ENCODE assay signal across 14 cellular contexts in the genomic region with DNA sequence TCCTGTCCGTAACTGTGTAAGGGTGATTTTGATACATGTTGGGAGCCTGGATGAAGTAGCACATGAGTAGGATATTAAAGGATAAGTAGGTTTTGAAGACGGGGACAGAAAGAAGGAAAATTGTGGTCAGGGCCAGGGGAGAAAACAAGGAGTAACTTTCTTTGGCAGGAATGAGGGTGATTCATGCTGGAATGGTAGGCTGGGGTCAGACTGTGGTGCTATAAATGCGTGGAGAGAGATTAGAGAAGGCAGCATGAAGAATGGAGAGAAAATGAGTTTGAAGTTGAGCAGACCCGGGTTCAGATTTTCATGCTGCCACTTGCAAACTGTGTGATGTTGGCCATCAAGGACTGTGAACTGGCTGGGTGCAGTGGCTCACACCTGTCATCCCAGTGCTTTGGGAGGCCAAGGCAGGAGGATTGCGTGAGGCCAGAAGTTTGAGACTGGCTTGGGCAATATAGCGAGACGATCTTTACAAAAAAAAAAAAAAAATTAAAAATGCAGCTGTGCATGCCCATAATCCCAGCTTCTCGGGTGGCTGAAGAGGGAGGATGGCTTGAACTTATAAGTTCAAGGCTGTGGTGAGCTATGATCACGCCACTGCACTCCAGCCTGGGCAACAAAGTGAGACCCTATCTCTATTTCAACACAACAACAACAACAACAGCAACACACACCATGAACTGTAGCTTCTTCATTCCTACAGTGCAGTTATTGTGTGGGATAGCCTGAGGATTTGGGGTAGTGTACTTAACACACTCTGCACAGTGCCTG. TPM values are rescaled to one million over a fixed set of nuclear protein-coding genes. Genes with fewer than 3 reads are reported as not detected.
DNase-seq lines count a peak whose midpoint lies in the region; ATAC-seq lines count a peak whose summit lies in the region.
"Had no signal": no experiment of that assay in that cellular context is flagged by ENCODE, and none has a peak within 500 bp of the region (broad histone marks: within the 10 kb centered on the region; RNA-seq: fewer than 3 reads in every experiment).

No MANE protein-coding gene starts in this region.

- DNase-seq in MV-4-11 (lab: John Stamatoyannopoulos, UW) (peak; percentile 73), lung microvascular endothelial cell (ENCODE audit: low read depth in 2 of 2) (peak; percentile 40 to 67), GF-D8 (lab: John Stamatoyannopoulos, UW) (no peak), T1000 (lab: John Stamatoyannopoulos, UW) (no peak)
- no peak for DNase-seq in activated CD4-positive, alpha-beta T cell treated with anti-CD3 and anti-CD28 coated beads, Interleukin-2, amount 50 U/mL, for 1 hour
- DNase-seq: head of caudate nucleus; naive thymus-derived CD4-positive, alpha-beta T cell; NCI-H526; SW 1271 had no signal

- H3K36me3 ChIP-seq in subcutaneous abdominal adipose tissue (ENCODE audit: control insufficient read depth in 5 of 5, insufficient read depth in 5 of 5, low read length in 5 of 5): peaks cover 0 to 27% (median 17%) of the 10 kb centered on the region in 5 donors
- H3K36me3 ChIP-seq: cardiac muscle cell had no signal

- H3K4me1 ChIP-seq in subcutaneous abdominal adipose tissue (ENCODE audit: control insufficient read depth in 5 of 5, insufficient read depth in 5 of 5, low read length in 5 of 5): peaks cover 32 to 100% (median 93%) of the 10 kb centered on the region in 5 donors

- peak overlapping the region in 1 of 5 donors; percentile 57 for H3K9ac ChIP-seq in subcutaneous abdominal adipose tissue (ENCODE audit: low read length in 5 of 5)
- H3K9ac ChIP-seq: KMS-11 had no signal

- H3K4me3 ChIP-seq in subcutaneous abdominal adipose tissue (ENCODE audit: low read depth in 1 of 5, low read length in 5 of 5): no peak overlapping the region
- H3K4me3 ChIP-seq: cardiac muscle cell had no signal

- H3K27me3 ChIP-seq in subcutaneous abdominal adipose tissue (ENCODE audit: control insufficient read depth in 5 of 5, insufficient read depth in 4 of 5, low read length in 5 of 5): no peaks in the 10 kb centered on the region
- H3K27me3 ChIP-seq: cardiac muscle cell had no signal

- H3K27ac ChIP-seq in cingulate gyrus (ENCODE audit: low read depth, low read length) (peak overlapping the region; percentile 4), subcutaneous abdominal adipose tissue (ENCODE audit: low read depth, low read length) (peak overlapping the region; percentile 97)
- H3K27ac ChIP-seq: cardiac muscle cell, KMS-11 had no signal

- ATAC-seq in HG02763 (IDR thresholded peaks at IDR 0.05; ENCODE audit: unreplicated experiment): no peak

- no peaks in the 10 kb centered on the region for H3K9me3 ChIP-seq in subcutaneous abdominal adipose tissue (ENCODE audit: control insufficient read depth in 5 of 5, low read length in 5 of 5)

RNA-seq across cellular contexts. Expression of a gene that starts 22.3 kb away (rescaled TPM):
- 10.0 and 22.0 TPM in 2 replicates for total RNA-seq in lung microvascular endothelial cell

Comparison
In these comparisons a context has a peak if more than half of its experiments do, and no peak if none do; other contexts are left out.
1. DNase-seq: peak in MV-4-11 (single experiment) and lung microvascular endothelial cell (2 of 2); none in GF-D8 (single experiment), activated CD4-positive, alpha-beta T cell treated with anti-CD3 and anti-CD28 coated beads, Interleukin-2, amount 50 U/mL, for 1 hour (single experiment) and T1000 (single experiment).